17 cellular contexts compared by ENCODE assay signal in the genomic region with DNA sequence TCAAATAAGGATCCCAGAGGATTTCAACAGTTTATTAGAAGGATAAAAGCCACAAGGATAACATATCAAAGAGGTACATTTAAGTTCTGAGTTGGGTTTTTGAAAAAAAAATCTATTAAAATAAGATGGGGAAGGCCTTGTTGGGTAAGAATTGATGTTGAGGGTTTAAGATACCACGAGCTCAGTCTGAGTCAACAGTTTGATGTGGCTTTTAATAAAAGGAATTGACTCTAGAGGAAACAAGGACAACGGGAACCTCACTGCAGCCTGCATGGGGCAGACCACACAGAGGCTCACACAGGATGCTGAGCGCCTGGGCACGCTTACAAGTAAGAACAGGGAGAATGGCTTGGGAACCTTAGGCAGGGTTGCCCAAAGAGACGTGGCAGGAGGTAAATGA.
A peak's percentile ranks its signal among the peaks of the same experiment; 100 is the strongest.
DNase-seq lines count a peak whose midpoint lies in the region; TF ChIP-seq lines count a peak whose summit lies in the region.
"Had no signal": no experiment of that assay in that cellular context is flagged by ENCODE, and none has a peak within 500 bp of the region (broad histone marks: within the 10 kb centered on the region; RNA-seq: fewer than 3 reads in every experiment).

No MANE protein-coding gene starts in this region.

- CTCF ChIA-PET in HEK293 (lab: Yijun Ruan, JAX) = no interaction called here

- no peak overlapping the region for H3K9ac ChIP-seq in MM.1S (ENCODE audit: low read length)

- no peak for TF ChIP-seq CTCF in HEK293 (tag by site-specific recombination; IDR thresholded peaks at IDR 0.05)
- TF ChIP-seq CTCF in VCaP (conservative IDR thresholded peaks at IDR 0.05) = no peak
- no peak for TF ChIP-seq CTCF in MM.1S (IDR thresholded peaks at IDR 0.05; ENCODE audit: low read length)

- H3K36me3 Mint-ChIP-seq in T-helper 1 cell treated with Interleukin-12 subunit alpha and Interleukin-12 subunit beta and Interleukin-4 antibody, amounts not matched to agents 30 μg/mL and 1 μg/mL, for 36 hours (ENCODE audit: low read depth) = peaks cover 67% of the 10 kb centered on the region

- H4K20me1 ChIP-seq in MM.1S (ENCODE audit: insufficient read depth, low read length) = no peaks in the 10 kb centered on the region

- no peaks in the 10 kb centered on the region for H3K79me2 ChIP-seq in MM.1S (ENCODE audit: low read length)

- H3K4me2 ChIP-seq in MM.1S (ENCODE audit: low read depth, low read length) = no peak overlapping the region

- H3K36me3 ChIP-seq in HEK293 (ENCODE audit: control insufficient read depth in 2 of 2, insufficient read depth in 1 of 2, low read length in 2 of 2) (peaks cover 0 to 23% of the 10 kb centered on the region in 2 experiments; a peak in 2 of 3 replicates), MM.1S (replicated peaks; ENCODE audit: insufficient read depth, low read length) (0 out of 2 replicates have a peak, but pooled peaks cover 5% of the 10 kb centered on the region)
- H3K36me3 ChIP-seq: Peyer's patch had no signal

- no peaks in the 10 kb centered on the region for H3K27me3 Mint-ChIP-seq in T-helper 1 cell treated with Interleukin-12 subunit alpha and Interleukin-12 subunit beta and Interleukin-4 antibody, amounts not matched to agents 30 μg/mL and 1 μg/mL, for 36 hours (ENCODE audit: low read depth)
- H3K27me3 Mint-ChIP-seq: type B pancreatic cell had no signal

- H3K27ac ChIP-seq in HEK293 (ENCODE audit: extremely low read depth, low read depth, low read length) (0 out of 2 replicates have a peak overlapping the region, but pooled peaks have one; percentile 26), VCaP (peak overlapping the region; percentile 1; the same call in 1 of the 2 replicates), MM.1S (ENCODE audit: low read length) (no peak overlapping the region)
- H3K27ac ChIP-seq: Peyer's patch had no signal

- no peak overlapping the region for H3K4me3 ChIP-seq in HEK293 (ENCODE audit: low read depth, low read length)
- no peak overlapping the region for H3K4me3 ChIP-seq in MM.1S (ENCODE audit: low read length)
- H3K4me3 ChIP-seq: Peyer's patch had no signal

- H3K9me3 ChIP-seq in HEK293 (ENCODE audit: control insufficient read depth, insufficient read depth, low read depth, low read length) (no peaks in the 10 kb centered on the region), MM.1S (replicated peaks; ENCODE audit: insufficient read depth, low read length) (no peaks in the 10 kb centered on the region)

- POLR2A ChIA-PET in HEK293 (lab: Yijun Ruan, JAX) = no interaction called here

- DNase-seq in T-helper 1 cell (no peak), iris pigment epithelial cell (ENCODE audit: low read depth) (peak; percentile 53), NCI-H1417 treated with DMSO at 0.1 percent for 48 hours (lab: John Stamatoyannopoulos, UW) (no peak), MM.1S (no peak), T1000 (lab: John Stamatoyannopoulos, UW) (no peak)
- DNase-seq: 8988T, GOT3, KBM-7, mesenchymal stem cell, NCI-H1694, NCI-H524, Peyer's patch, retina had no signal

- H3K4me1 Mint-ChIP-seq in T-helper 1 cell treated with Interleukin-12 subunit alpha and Interleukin-12 subunit beta and Interleukin-4 antibody, amounts not matched to agents 30 μg/mL and 1 μg/mL, for 36 hours (ENCODE audit: low read depth) = peaks cover 20% of the 10 kb centered on the region

- no peaks in the 10 kb centered on the region for H3K27me3 ChIP-seq in MM.1S (replicated peaks; ENCODE audit: insufficient read depth, low read length)
- H3K27me3 ChIP-seq: Peyer's patch had no signal

- no peak overlapping the region for H2AFZ ChIP-seq in MM.1S (ENCODE audit: low read length)

- no peaks in the 10 kb centered on the region for H3K9me2 ChIP-seq in MM.1S (replicated peaks; ENCODE audit: insufficient read depth, low read length)

- peak overlapping the region; percentile 13 for H3K27ac Mint-ChIP-seq in T-helper 1 cell treated with Interleukin-12 subunit alpha and Interleukin-12 subunit beta and Interleukin-4 antibody, amounts not matched to agents 30 μg/mL and 1 μg/mL, for 36 hours
- H3K27ac Mint-ChIP-seq: type B pancreatic cell had no signal

- no peak overlapping the region for H3K4me3 Mint-ChIP-seq in T-helper 1 cell treated with Interleukin-12 subunit alpha and Interleukin-12 subunit beta and Interleukin-4 antibody, amounts not matched to agents 30 μg/mL and 1 μg/mL, for 36 hours
- H3K4me3 Mint-ChIP-seq: type B pancreatic cell had no signal

- H3K4me1 ChIP-seq in HEK293 (ENCODE audit: control insufficient read depth, insufficient read depth, low read length) = peaks cover 14% of the 10 kb centered on the region
- no peaks in the 10 kb centered on the region for H3K4me1 ChIP-seq in MM.1S (ENCODE audit: low read length)
- H3K4me1 ChIP-seq: Peyer's patch had no signal

- H3K9me3 Mint-ChIP-seq in T-helper 1 cell treated with Interleukin-12 subunit alpha and Interleukin-12 subunit beta and Interleukin-4 antibody, amounts not matched to agents 30 μg/mL and 1 μg/mL, for 36 hours = peaks cover 16% of the 10 kb centered on the region

- no peaks in the 10 kb centered on the region for H3F3A ChIP-seq in MM.1S (ENCODE audit: insufficient read depth, low read length)

TF ChIP-seq in HEK293, 187 proteins besides CTCF, POLR2A, EP300 and RAD21:
- TF ChIP-seq ZNF416 (tag by site-specific recombination; IDR thresholded peaks at IDR 0.05) = no peak
- TF ChIP-seq GLIS1 (tag by site-specific recombination; IDR thresholded peaks at IDR 0.05) = peak; percentile 70
TF ChIP-seq in HEK293: peak in this region for 1.
